2 cellular contexts compared by ENCODE assay signal in genomic region chr2:74554821-74555531, GRCh38.
TF ChIP-seq lines count a peak whose summit lies in the region.

No MANE protein-coding gene starts in this region.

TF ChIP-seq in A549, 52 proteins besides CTCF, POLR2A, EP300 and RAD21:
- no peak for TF ChIP-seq ZC3H11A (IDR thresholded peaks at IDR 0.05)
- TF ChIP-seq ATOH8 (CRISPR knock-in tag; IDR thresholded peaks at IDR 0.05; ENCODE audit: low read depth): no peak
- no peak for TF ChIP-seq MAX (IDR thresholded peaks at IDR 0.05)
- TF ChIP-seq HOXB5 (CRISPR knock-in tag; IDR thresholded peaks at IDR 0.05): no peak
- no peak for TF ChIP-seq RARB (CRISPR knock-in tag; IDR thresholded peaks at IDR 0.05)
- TF ChIP-seq PHF8 (IDR thresholded peaks at IDR 0.05; ENCODE audit: borderline replicate concordance, low read depth): no peak
- no peak for TF ChIP-seq PBX3 (IDR thresholded peaks at IDR 0.05)
- no peak for TF ChIP-seq CEBPB (IDR thresholded peaks at IDR 0.05)

TF ChIP-seq in HepG2, 621 proteins besides CTCF, POLR2A, EP300 and RAD21 (continues in another document):
- TF ChIP-seq ZNF713 (CRISPR knock-in tag; IDR thresholded peaks at IDR 0.05): 0 out of 2 replicates have a peak, but pooled peaks have one; percentile 42
- TF ChIP-seq GRHL1 (CRISPR knock-in tag; conservative IDR thresholded peaks at IDR 0.05): no peak
- TF ChIP-seq ZNF142 (CRISPR knock-in tag; IDR thresholded peaks at IDR 0.05): no peak
- TF ChIP-seq EED (CRISPR knock-in tag; IDR thresholded peaks at IDR 0.05): 0 out of 2 replicates have a peak, but pooled peaks have one; percentile 4
- TF ChIP-seq ZNF777 (CRISPR knock-in tag; IDR thresholded peaks at IDR 0.05): no peak
- TF ChIP-seq TBX2 (CRISPR knock-in tag; IDR thresholded peaks at IDR 0.05; ENCODE audit: borderline replicate concordance): no peak
- no peak for TF ChIP-seq ATF6 (CRISPR knock-in tag; conservative IDR thresholded peaks at IDR 0.05)
- no peak for TF ChIP-seq ZNF784 (CRISPR knock-in tag; IDR thresholded peaks at IDR 0.05; ENCODE audit: borderline replicate concordance)
- TF ChIP-seq ZNF569 (CRISPR knock-in tag; IDR thresholded peaks at IDR 0.05; ENCODE audit: borderline replicate concordance): no peak
- TF ChIP-seq ZFX (CRISPR knock-in tag; IDR thresholded peaks at IDR 0.05; ENCODE audit: low read depth): no peak
- peak; percentile 71 for TF ChIP-seq ZBTB38 (CRISPR knock-in tag; IDR thresholded peaks at IDR 0.05)
- no peak for TF ChIP-seq HNF1A (IDR thresholded peaks at IDR 0.05; ENCODE audit: low read depth)
- no peak for TF ChIP-seq HNF1A (CRISPR knock-in tag; IDR thresholded peaks at IDR 0.05; ENCODE audit: borderline replicate concordance)
- TF ChIP-seq PRMT3 (CRISPR knock-in tag; IDR thresholded peaks at IDR 0.05; ENCODE audit: borderline replicate concordance, low read depth): no peak
- TF ChIP-seq ZNF335 (CRISPR knock-in tag; IDR thresholded peaks at IDR 0.05): no peak
- no peak for TF ChIP-seq ZNF414 (CRISPR knock-in tag; IDR thresholded peaks at IDR 0.05)
- no peak for TF ChIP-seq KLF13 (CRISPR knock-in tag; IDR thresholded peaks at IDR 0.05)
- TF ChIP-seq KDM5B (CRISPR knock-in tag; IDR thresholded peaks at IDR 0.05; ENCODE audit: borderline replicate concordance): no peak
- TF ChIP-seq NFKBIZ (CRISPR knock-in tag; IDR thresholded peaks at IDR 0.05): no peak
- no peak for TF ChIP-seq PATZ1 (CRISPR knock-in tag; IDR thresholded peaks at IDR 0.05)
- TF ChIP-seq POGZ (CRISPR knock-in tag; IDR thresholded peaks at IDR 0.05): no peak
- TF ChIP-seq ZMAT3 (CRISPR knock-in tag; conservative IDR thresholded peaks at IDR 0.05): no peak
- TF ChIP-seq FLYWCH1 (CRISPR knock-in tag; IDR thresholded peaks at IDR 0.05): no peak
- TF ChIP-seq TOPORS (CRISPR knock-in tag; IDR thresholded peaks at IDR 0.05): no peak
- TF ChIP-seq HOXA9 (CRISPR knock-in tag; IDR thresholded peaks at IDR 0.05; ENCODE audit: borderline replicate concordance): no peak
- 0 out of 2 replicates have a peak, but pooled peaks have one; percentile 23 for TF ChIP-seq PITX1 (CRISPR knock-in tag; IDR thresholded peaks at IDR 0.05)
- no peak for TF ChIP-seq ZBTB21 (CRISPR knock-in tag; IDR thresholded peaks at IDR 0.05)
- 0 out of 2 replicates have a peak, but pooled peaks have one; percentile 24 for TF ChIP-seq REXO4 (CRISPR knock-in tag; IDR thresholded peaks at IDR 0.05; ENCODE audit: borderline replicate concordance)
- no peak for TF ChIP-seq SOX6 (IDR thresholded peaks at IDR 0.05)
- TF ChIP-seq SOX6 (CRISPR knock-in tag; IDR thresholded peaks at IDR 0.05): no peak
- 0 out of 2 replicates have a peak, but pooled peaks have one; percentile 14 for TF ChIP-seq RXRA (CRISPR knock-in tag; IDR thresholded peaks at IDR 0.05)
- TF ChIP-seq ZFP82 (CRISPR knock-in tag; IDR thresholded peaks at IDR 0.05; ENCODE audit: borderline replicate concordance): no peak
- TF ChIP-seq NR2C2 (CRISPR knock-in tag; IDR thresholded peaks at IDR 0.05; ENCODE audit: borderline replicate concordance): no peak
- TF ChIP-seq ZNF574 (CRISPR knock-in tag; IDR thresholded peaks at IDR 0.05): no peak
- TF ChIP-seq ZFP36L2 (CRISPR knock-in tag; IDR thresholded peaks at IDR 0.05): no peak
- TF ChIP-seq NAIF1 (CRISPR knock-in tag; IDR thresholded peaks at IDR 0.05; ENCODE audit: borderline replicate concordance): no peak
- no peak for TF ChIP-seq KDM4B (CRISPR knock-in tag; IDR thresholded peaks at IDR 0.05)
- no peak for TF ChIP-seq ZNF749 (CRISPR knock-in tag; IDR thresholded peaks at IDR 0.05; ENCODE audit: borderline replicate concordance)
- no peak for TF ChIP-seq HHEX (CRISPR knock-in tag; IDR thresholded peaks at IDR 0.05)
- TF ChIP-seq MED8 (CRISPR knock-in tag; IDR thresholded peaks at IDR 0.05; ENCODE audit: insufficient replicate concordance): no peak
